1 cellular context compared by ENCODE assay signal in the genomic region with DNA sequence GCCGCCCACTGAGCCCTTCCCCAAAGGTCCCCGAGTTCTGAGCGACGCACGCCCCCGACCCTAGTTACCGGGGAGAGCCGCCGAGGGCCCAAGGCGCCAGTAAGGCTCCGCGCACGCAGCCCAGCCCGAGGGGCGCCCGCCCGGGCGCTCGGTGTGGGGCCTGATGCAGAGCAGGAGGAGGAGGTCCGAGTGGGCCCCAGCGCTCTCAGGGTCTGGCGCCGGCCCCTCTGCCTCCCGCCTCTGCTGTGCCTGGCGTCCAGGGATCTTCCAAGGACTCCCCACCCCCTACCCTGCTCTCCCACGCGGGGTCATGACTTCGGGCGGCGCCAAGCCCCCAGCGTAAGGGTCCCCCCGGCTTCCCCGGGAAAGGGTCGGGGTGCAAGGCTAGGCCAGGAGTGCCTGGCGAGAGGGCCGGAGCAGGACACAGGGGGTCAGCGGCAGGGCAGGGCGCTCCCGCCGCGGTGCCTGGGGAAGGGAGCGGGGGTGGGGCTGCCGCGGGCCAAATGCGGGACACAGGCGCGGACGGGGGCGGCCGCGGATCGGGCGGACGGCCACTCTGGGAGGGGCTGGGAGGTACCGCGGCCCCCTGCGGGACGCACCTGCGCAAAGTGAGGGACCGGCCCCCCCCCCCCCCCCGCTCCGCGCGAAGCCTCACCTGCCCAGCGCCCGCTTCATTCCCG.
TF ChIP-seq lines count a peak whose summit lies in the region.

No MANE protein-coding gene starts in this region.

TF ChIP-seq in IMR-90, 13 proteins besides CTCF, POLR2A, EP300 and RAD21:
- TF ChIP-seq RFX5 (IDR thresholded peaks at IDR 0.05; ENCODE audit: low read depth, low read length) (no peak), SMC3 (IDR thresholded peaks at IDR 0.05; ENCODE audit: low read depth, low read length) (no peak), MXI1 (IDR thresholded peaks at IDR 0.05; ENCODE audit: borderline replicate concordance, low read depth, low read length) (no peak), MAZ (IDR thresholded peaks at IDR 0.05; ENCODE audit: borderline replicate concordance, low read depth, low read length) (no peak)
